ENCODE assay signal across 6 cellular contexts in genomic region chr19:1206733-1207301, GRCh38. TPM values are rescaled to one million over a fixed set of nuclear protein-coding genes. Genes with fewer than 3 reads are reported as not detected.
DNase-seq lines count a peak whose midpoint lies in the region; ATAC-seq and TF ChIP-seq lines count a peak whose summit lies in the region.

No MANE protein-coding gene starts in this region.

- H3K4me1 ChIP-seq in CD4-positive, CD25-positive, alpha-beta regulatory T cell (ENCODE audit: control insufficient read depth, insufficient read depth, low read length, poor library complexity, severe bottlenecking) = peaks cover 62% of the 10 kb centered on the region
- peaks cover 8% of the 10 kb centered on the region; the same call in 1 of the 2 replicates for H3K4me1 ChIP-seq in SJCRH30

- H3K9me3 ChIP-seq in CD4-positive, CD25-positive, alpha-beta regulatory T cell (ENCODE audit: control insufficient read depth in 2 of 2, low read length in 2 of 2) = no peaks in the 10 kb centered on the region
- no peaks in the 10 kb centered on the region for H3K9me3 ChIP-seq in SJCRH30 (replicated peaks)

- H3K27me3 ChIP-seq in CD4-positive, CD25-positive, alpha-beta regulatory T cell (ENCODE audit: control insufficient read depth, insufficient read depth, low read length) = no peaks in the 10 kb centered on the region
- no peaks in the 10 kb centered on the region for H3K27me3 ChIP-seq in SJCRH30

- H3K27me3 Mint-ChIP-seq in CD4-positive, CD25-positive, alpha-beta regulatory T cell = no peaks in the 10 kb centered on the region

- peaks cover 3% of the 10 kb centered on the region for H3K36me3 ChIP-seq in CD4-positive, CD25-positive, alpha-beta regulatory T cell (ENCODE audit: control insufficient read depth, insufficient read depth, low read length)
- peaks cover 8% of the 10 kb centered on the region; the same call in 1 of the 2 replicates for H3K36me3 ChIP-seq in SJCRH30

- H3K4me1 Mint-ChIP-seq in CD4-positive, CD25-positive, alpha-beta regulatory T cell = peaks cover 6 to 46% (median 14%) of the 10 kb centered on the region in 4 donors

- peaks cover 3% of the 10 kb centered on the region for H3K36me3 Mint-ChIP-seq in CD4-positive, CD25-positive, alpha-beta regulatory T cell

- no peak for TF ChIP-seq CTCF in foreskin fibroblast (IDR thresholded peaks at IDR 0.05; ENCODE audit: low read depth, low read length)

- H3K4me3 Mint-ChIP-seq in CD4-positive, CD25-positive, alpha-beta regulatory T cell = peak overlapping the region; percentile 94 to 99 (median 97)

- peak overlapping the region; percentile 70 for H3K4me3 ChIP-seq in CD4-positive, CD25-positive, alpha-beta regulatory T cell (ENCODE audit: low read depth, low read length)
- H3K4me3 ChIP-seq in SJCRH30 (peak overlapping the region; percentile 79), foreskin fibroblast (ENCODE audit: low read depth in 1 of 2, low read length in 2 of 2) (peak overlapping the region; percentile 70 to 82)

- no peak for ATAC-seq in CD4-positive, CD25-positive, alpha-beta regulatory T cell (ENCODE audit: low read depth in 2 of 2)
- ATAC-seq in GM19452 (IDR thresholded peaks at IDR 0.05; ENCODE audit: unreplicated experiment) = no peak

- DNase-seq in CD4-positive, CD25-positive, alpha-beta regulatory T cell = peak; percentile 16 to 65 (median 36)
- DNase-seq in SJCRH30 = no peak
- DNase-seq in foreskin fibroblast = peak in 1 of 2 donors; percentile 38
- peak; percentile 29 for DNase-seq in stimulated activated naive CD4-positive, alpha-beta T cell treated with Interleukin-2 at 50 U/mL for 16 hours (lab: John Stamatoyannopoulos, UW)
- no peak for DNase-seq in NCI-H524 treated with DMSO at 0.1 percent for 48 hours (lab: John Stamatoyannopoulos, UW)

- H3K27ac ChIP-seq in CD4-positive, CD25-positive, alpha-beta regulatory T cell (ENCODE audit: insufficient read depth, low read length, poor library complexity, severe bottlenecking) = peak overlapping the region; percentile 74
- H3K27ac ChIP-seq in SJCRH30 = no peak overlapping the region

- H3K27ac Mint-ChIP-seq in CD4-positive, CD25-positive, alpha-beta regulatory T cell = peak overlapping the region; percentile 67 to 96 (median 92)

- H3K9me3 Mint-ChIP-seq in CD4-positive, CD25-positive, alpha-beta regulatory T cell = no peaks in the 10 kb centered on the region

RNA-seq across cellular contexts. Expression of gene STK11, which starts 1.2 kb away (rescaled TPM):
- 71.4 TPM for total RNA-seq in CD4-positive, CD25-positive, alpha-beta regulatory T cell
- polyA plus RNA-seq in CD4-positive, CD25-positive, alpha-beta regulatory T cell = 10 to 100 TPM; 11.9 to 23.0 (median 17.4) TPM
- total RNA-seq in SJCRH30 (2014; rRNA removed; shearing (Covaris generic)) = 40.4 and 43.6 TPM in 2 replicates

RNA-seq across cellular contexts. Expression of gene CBARP, which starts 31.0 kb away (rescaled TPM):
- total RNA-seq in CD4-positive, CD25-positive, alpha-beta regulatory T cell = 0.12 TPM
- polyA plus RNA-seq in CD4-positive, CD25-positive, alpha-beta regulatory T cell = not detected
- 1.2 and 1.9 TPM in 2 replicates for total RNA-seq in SJCRH30 (2014; rRNA removed; shearing (Covaris generic))

RNA-seq across cellular contexts. Expression of gene SBNO2, which starts 32.7 kb away (rescaled TPM):
- 139 TPM for total RNA-seq in CD4-positive, CD25-positive, alpha-beta regulatory T cell
- polyA plus RNA-seq in CD4-positive, CD25-positive, alpha-beta regulatory T cell = 1 to 10 TPM; 2.0 to 5.1 (median 2.7) TPM
- 15.0 and 17.1 TPM in 2 replicates for total RNA-seq in SJCRH30 (2014; rRNA removed; shearing (Covaris generic))

RNA-seq across cellular contexts. Expression of gene ATP5F1D, which starts 34.7 kb away (rescaled TPM):
- 124 TPM for total RNA-seq in CD4-positive, CD25-positive, alpha-beta regulatory T cell
- polyA plus RNA-seq in CD4-positive, CD25-positive, alpha-beta regulatory T cell = 100 to 1,000 TPM; 208 to 236 (median 223) TPM
- 25.5 and 32.2 TPM in 2 replicates for total RNA-seq in SJCRH30 (2014; rRNA removed; shearing (Covaris generic))

RNA-seq across cellular contexts. Expression of gene MIDN, which starts 41.6 kb away (rescaled TPM):
- 126 TPM for total RNA-seq in CD4-positive, CD25-positive, alpha-beta regulatory T cell
- 1 to 10 TPM; 1.4 to 3.4 (median 1.8) TPM for polyA plus RNA-seq in CD4-positive, CD25-positive, alpha-beta regulatory T cell
- total RNA-seq in SJCRH30 (2014; rRNA removed; shearing (Covaris generic)) = 9.1 TPM in 2 replicates

Comparison
In these comparisons a context has a peak if more than half of its experiments do, and no peak if none do; other contexts are left out.
1. DNase-seq: peak in CD4-positive, CD25-positive, alpha-beta regulatory T cell (3 of 3) and stimulated activated naive CD4-positive, alpha-beta T cell treated with Interleukin-2 at 50 U/mL for 16 hours (single experiment); none in SJCRH30 (0 of 2) and NCI-H524 treated with DMSO at 0.1 percent for 48 hours (single experiment).
2. Peak in every context shown above with its lines, with median percentiles within 50 percentile points of each other: H3K4me3 ChIP-seq.